In the genomic region with DNA sequence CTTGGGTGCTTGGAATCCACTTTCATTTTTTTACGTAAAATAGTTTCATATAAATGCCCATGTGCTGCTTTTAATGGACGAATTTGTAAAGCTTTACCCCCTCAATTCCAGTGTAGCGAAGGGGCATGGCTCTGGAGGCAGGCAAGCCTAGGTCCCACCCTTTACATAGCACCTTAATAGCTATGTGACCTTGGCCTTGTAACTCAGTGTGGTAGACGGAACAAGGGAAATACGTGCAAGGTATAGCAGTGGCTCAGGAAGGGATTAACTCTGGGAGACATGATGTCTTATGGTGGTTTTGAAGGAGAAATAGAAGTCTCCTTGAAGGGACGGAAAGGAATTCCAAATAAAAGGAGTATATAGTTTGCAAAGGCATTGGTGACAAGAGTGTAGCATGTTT, we compare ENCODE assay signal across 1 cellular context.
TF ChIP-seq lines count a peak whose summit lies in the region.

No MANE protein-coding gene starts in this region.

TF ChIP-seq in endothelial cell of umbilical vein, 7 proteins besides CTCF, POLR2A, EP300 and RAD21 (continued from another document):
- TF ChIP-seq, protein P1, sequence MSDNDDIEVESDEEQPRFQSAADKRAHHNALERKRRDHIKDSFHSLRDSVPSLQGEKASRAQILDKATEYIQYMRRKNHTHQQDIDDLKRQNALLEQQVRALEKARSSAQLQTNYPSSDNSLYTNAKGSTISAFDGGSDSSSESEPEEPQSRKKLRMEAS (IDR thresholded peaks at IDR 0.05; ENCODE audit: insufficient read depth, insufficient read length) = no peak
TF ChIP-seq in endothelial cell of umbilical vein: peak in this region for 0.
